ENCODE assay signal across 19 cellular contexts in genomic region chr11:85772700-85773099, GRCh38. TPM values are rescaled to one million over a fixed set of nuclear protein-coding genes. Genes with fewer than 3 reads are reported as not detected.
A peak's percentile ranks its signal among the peaks of the same experiment; 100 is the strongest.
DNase-seq lines count a peak whose midpoint lies in the region; ATAC-seq and TF ChIP-seq lines count a peak whose summit lies in the region.
"Had no signal": no experiment of that assay in that cellular context is flagged by ENCODE, and none has a peak within 500 bp of the region (broad histone marks: within the 10 kb centered on the region; RNA-seq: fewer than 3 reads in every experiment).

No MANE protein-coding gene starts in this region.

- H2BK120ac ChIP-seq in mesendoderm (ENCODE audit: low read depth, low read length) = no peak overlapping the region

- H3K4me3 Mint-ChIP-seq in activated CD8-positive, alpha-beta T cell treated with anti-CD3 and anti-CD28 coated beads for 36 hours = no peak overlapping the region
- H3K4me3 Mint-ChIP-seq: activated CD4-positive, alpha-beta memory T cell treated with anti-CD3 and anti-CD28 coated beads, Interleukin-2, amount 10 ng/mL, durations not matched to agents 7 days and 5 days; natural killer cell treated with Interleukin-12 subunit alpha and Interleukin-12 subunit beta and Interleukin-15 and Interleukin-18, amount 100 ng/mL, for 72 hours had no signal

- H3K18ac ChIP-seq in mesendoderm (ENCODE audit: low read length) = peak overlapping the region; percentile 32

- no peak overlapping the region for H4K5ac ChIP-seq in mesendoderm (ENCODE audit: low read length)

- no peak overlapping the region for H3K9ac ChIP-seq in SK-N-SH
- H3K9ac ChIP-seq in mesendoderm (ENCODE audit: low read length) = no peak overlapping the region

- H3K27ac ChIP-seq in SK-N-SH (ENCODE audit: low read depth in 2 of 2, low read length in 1 of 2) (peak overlapping the region in 1 of 2 experiments; percentile 22; a peak in 1 of 4 replicates), mesendoderm (ENCODE audit: low read depth, low read length) (no peak overlapping the region), tibial artery (peak overlapping the region; percentile 61 to 75)
- H3K27ac ChIP-seq: 22Rv1, PC-9, thoracic aorta had no signal

- H3K9me2 ChIP-seq in SK-N-SH = no peaks in the 10 kb centered on the region

- H2AK5ac ChIP-seq in mesendoderm (ENCODE audit: low read length) = no peak overlapping the region

- H3F3A ChIP-seq in SK-N-SH (replicated peaks; ENCODE audit: insufficient read depth) = no peaks in the 10 kb centered on the region

- H4K8ac ChIP-seq in mesendoderm (ENCODE audit: low read depth, low read length) = no peak overlapping the region

- no peak for DNase-seq in SK-N-SH
- peak; percentile 54 for DNase-seq in choroid plexus epithelial cell (ENCODE audit: low read depth)
- DNase-seq in mesendoderm = peak; percentile 49
- DNase-seq in tibial artery = no peak
- no peak for DNase-seq in activated CD8-positive, alpha-beta T cell treated with anti-CD3 and anti-CD28 coated beads for 36 hours
- no peak for DNase-seq in effector CD4-positive, alpha-beta T cell
- DNase-seq in SIG-M5 (lab: John Stamatoyannopoulos, UW) = no peak
- DNase-seq: activated CD4-positive, alpha-beta memory T cell treated with anti-CD3 and anti-CD28 coated beads, Interleukin-2, amount 10 ng/mL, durations not matched to agents 7 days and 5 days; amniotic stem cell; MG63; NCI-H2029 treated with DMSO at 0.1 percent for 48 hours; NCI-H526; PC-9; stimulated activated CD4-positive, alpha-beta T cell treated with anti-CD3 and anti-CD28 coated beads, Interleukin-2, amount 100 ng/mL, for 24 hours had no signal

- H3K4ac ChIP-seq in mesendoderm (ENCODE audit: low read depth, low read length) = no peak overlapping the region

- TF ChIP-seq CTCF in SK-N-SH (IDR thresholded peaks at IDR 0.05) = no peak
- no peak for TF ChIP-seq CTCF in choroid plexus epithelial cell (conservative IDR thresholded peaks at IDR 0.05; ENCODE audit: low read depth, low read length)
- no peak for TF ChIP-seq CTCF in tibial artery (IDR thresholded peaks at IDR 0.05)
- no peak for TF ChIP-seq CTCF in activated CD8-positive, alpha-beta T cell treated with anti-CD3 and anti-CD28 coated beads for 36 hours (IDR thresholded peaks at IDR 0.05)

- H2AFZ ChIP-seq in SK-N-SH (ENCODE audit: low read depth) = no peak overlapping the region
- H2AFZ ChIP-seq: PC-9 had no signal

- H3K9me3 Mint-ChIP-seq in activated CD8-positive, alpha-beta T cell treated with anti-CD3 and anti-CD28 coated beads for 36 hours = peaks cover 8% of the 10 kb centered on the region

- ATAC-seq in SK-N-SH treated with all-trans-retinoic acid at 6 μM for 48 hours = 0 out of 3 replicates have a peak, but pooled peaks have one; percentile 27
- ATAC-seq in activated CD8-positive, alpha-beta T cell treated with anti-CD3 and anti-CD28 coated beads for 36 hours = no peak
- ATAC-seq: HCT116; natural killer cell treated with Interleukin-12 subunit alpha and Interleukin-12 subunit beta and Interleukin-15 and Interleukin-18, amount 100 ng/mL, for 72 hours had no signal

- no peak overlapping the region for H2BK15ac ChIP-seq in mesendoderm (replicated peaks; ENCODE audit: low read depth)

- TF ChIP-seq EP300 in SK-N-SH (IDR thresholded peaks at IDR 0.05; ENCODE audit: borderline replicate concordance in 1 of 2, low read depth in 1 of 2, low read length in 1 of 2) = no peak

- H3K4me1 ChIP-seq in SK-N-SH (ENCODE audit: control insufficient read depth in 1 of 2, insufficient read depth in 2 of 2, low read depth in 1 of 2, low read length in 1 of 2) (no peaks in the 10 kb centered on the region), mesendoderm (ENCODE audit: control insufficient read depth, low read depth, low read length) (peaks cover 9% of the 10 kb centered on the region), tibial artery (peaks cover 0 to 58% (median 10%) of the 10 kb centered on the region in 4 donors)

- H3K4me1 Mint-ChIP-seq in activated CD8-positive, alpha-beta T cell treated with anti-CD3 and anti-CD28 coated beads for 36 hours (ENCODE audit: low read depth) = peaks cover 47% of the 10 kb centered on the region

- CTCF ChIA-PET in SK-N-SH (lab: Yijun Ruan, JAX) = interaction anchor here (1.6 kb wide), 1 partner anchor 22 kb away, joined by 5 read pairs; no protein-coding TSS in a partner anchor
- CTCF ChIA-PET in activated CD8-positive, alpha-beta T cell treated with anti-CD3 and anti-CD28 coated beads for 36 hours (lab: Charles Lee) = no interaction called here

- no peak overlapping the region for H3K27ac Mint-ChIP-seq in activated CD8-positive, alpha-beta T cell treated with anti-CD3 and anti-CD28 coated beads for 36 hours
- H3K27ac Mint-ChIP-seq: activated CD4-positive, alpha-beta memory T cell treated with anti-CD3 and anti-CD28 coated beads, Interleukin-2, amount 10 ng/mL, durations not matched to agents 7 days and 5 days had no signal

- intact Hi-C loops in tibial artery (cut with DNase I; ENCODE audit: low total_unique reads) = no loop called here
- intact Hi-C loops in activated CD8-positive, alpha-beta T cell treated with anti-CD3 and anti-CD28 coated beads for 36 hours (cut with micrococcal nuclease) = no loop called here

- H3K79me1 ChIP-seq in mesendoderm (ENCODE audit: low read length) = no peaks in the 10 kb centered on the region

- no peaks in the 10 kb centered on the region for H3K36me3 ChIP-seq in SK-N-SH (replicated peaks in 1 of 2; ENCODE audit: control insufficient read depth in 1 of 2, insufficient read depth in 2 of 2, low read length in 1 of 2)
- H3K36me3 ChIP-seq in mesendoderm (ENCODE audit: control insufficient read depth, insufficient read depth, low read length) = no peaks in the 10 kb centered on the region
- peaks cover 0 to 4% (median 0%) of the 10 kb centered on the region in 3 donors for H3K36me3 ChIP-seq in tibial artery
- H3K36me3 ChIP-seq: MG63, thoracic aorta had no signal

- H3K27me3 ChIP-seq in SK-N-SH (ENCODE audit: insufficient read depth) (no peaks in the 10 kb centered on the region), mesendoderm (ENCODE audit: insufficient read depth, low read length, poor library complexity) (no peaks in the 10 kb centered on the region), tibial artery (no peaks in the 10 kb centered on the region)
- H3K27me3 ChIP-seq: MG63 had no signal

- H3K9me3 ChIP-seq in SK-N-SH (no peaks in the 10 kb centered on the region), tibial artery (peaks cover 0 to 7% (median 0%) of the 10 kb centered on the region in 3 donors)
- H3K9me3 ChIP-seq: thoracic aorta had no signal

- H3K79me2 ChIP-seq in SK-N-SH (ENCODE audit: insufficient read depth) (no peaks in the 10 kb centered on the region), mesendoderm (ENCODE audit: control insufficient read depth, insufficient read depth, low read length) (no peaks in the 10 kb centered on the region)

- POLR2A ChIA-PET in SK-N-SH (lab: Yijun Ruan, JAX) = no interaction called here
- POLR2A ChIA-PET in activated CD8-positive, alpha-beta T cell treated with anti-CD3 and anti-CD28 coated beads for 36 hours (lab: Charles Lee) = no interaction called here

- H3K56ac ChIP-seq in mesendoderm (ENCODE audit: low read length) = peak overlapping the region; percentile 11

- H3K23ac ChIP-seq in mesendoderm (ENCODE audit: low read length) = no peak overlapping the region

- no peak overlapping the region for H2BK5ac ChIP-seq in mesendoderm (ENCODE audit: low read length)

- H4K20me1 ChIP-seq in SK-N-SH (ENCODE audit: insufficient read depth) = no peaks in the 10 kb centered on the region

- H3K36me3 Mint-ChIP-seq in activated CD8-positive, alpha-beta T cell treated with anti-CD3 and anti-CD28 coated beads for 36 hours (ENCODE audit: low read depth) = peaks cover 13% of the 10 kb centered on the region

- no peaks in the 10 kb centered on the region for H3K27me3 Mint-ChIP-seq in activated CD8-positive, alpha-beta T cell treated with anti-CD3 and anti-CD28 coated beads for 36 hours
- H3K27me3 Mint-ChIP-seq: activated CD4-positive, alpha-beta memory T cell treated with anti-CD3 and anti-CD28 coated beads, Interleukin-2, amount 10 ng/mL, durations not matched to agents 7 days and 5 days; natural killer cell treated with Interleukin-12 subunit alpha and Interleukin-12 subunit beta and Interleukin-15 and Interleukin-18, amount 100 ng/mL, for 72 hours had no signal

- no peak for TF ChIP-seq RAD21 in SK-N-SH (IDR thresholded peaks at IDR 0.05; ENCODE audit: low read length)

- H3K4me2 ChIP-seq in SK-N-SH = no peak overlapping the region
- H3K4me2 ChIP-seq in mesendoderm (ENCODE audit: low read length) = no peak overlapping the region
- H3K4me2 ChIP-seq: PC-9 had no signal

- no peak overlapping the region for H3K4me3 ChIP-seq in SK-N-SH (ENCODE audit: low read depth in 2 of 2, low read length in 1 of 2)
- no peak overlapping the region for H3K4me3 ChIP-seq in choroid plexus epithelial cell (ENCODE audit: low read depth, low read length)
- H3K4me3 ChIP-seq in mesendoderm (ENCODE audit: low read length) = no peak overlapping the region
- no peak overlapping the region for H3K4me3 ChIP-seq in tibial artery
- H3K4me3 ChIP-seq: MG63, PC-9, thoracic aorta had no signal

TF ChIP-seq in SK-N-SH treated with all-trans-retinoic acid at 6 μM for 48 hours, 23 proteins besides CTCF, POLR2A, EP300 and RAD21 (continues in another document):
- no peak for TF ChIP-seq ISL1 (CRISPR knock-in tag; IDR thresholded peaks at IDR 0.05)
- no peak for TF ChIP-seq SNAI2 (CRISPR knock-in tag; IDR thresholded peaks at IDR 0.05)
- TF ChIP-seq ZFP3 (CRISPR knock-in tag; IDR thresholded peaks at IDR 0.05) = no peak

TF ChIP-seq in SK-N-SH, 30 proteins besides CTCF, POLR2A, EP300 and RAD21:
- TF ChIP-seq RXRA (IDR thresholded peaks at IDR 0.05; ENCODE audit: borderline replicate concordance, low read depth) = no peak
- TF ChIP-seq SMC3 (IDR thresholded peaks at IDR 0.05; ENCODE audit: low read depth, low read length) = no peak
- TF ChIP-seq FOXM1 (IDR thresholded peaks at IDR 0.05; ENCODE audit: low read depth) = no peak
- TF ChIP-seq USF2 (IDR thresholded peaks at IDR 0.05; ENCODE audit: borderline replicate concordance, low read depth, low read length) = no peak

RNA-seq across cellular contexts. Expression of gene SYTL2, which starts 38.2 kb away (rescaled TPM):
- 36.0 and 72.8 TPM in 2 replicates for polyA plus RNA-seq in SK-N-SH (2012; rRNA removed)
- 43.2 and 56.2 TPM in 2 replicates for polyA plus RNA-seq in SK-N-SH (2012; cell fraction: cytosol; rRNA removed)
- 146 and 213 TPM in 2 replicates for polyA plus RNA-seq in SK-N-SH (2012; cell fraction: nucleus; rRNA removed)
- 4.9 TPM for polyA plus RNA-seq in mesendoderm (2013, experiment 1 of 2)
- polyA plus RNA-seq in mesendoderm (2013, experiment 2 of 2) = 5.4 TPM
- 10 to 100 TPM in 1 of 2 experiments, 1 to 10 TPM in 1; 9.5 to 11.2 TPM for total RNA-seq in activated CD8-positive, alpha-beta T cell treated with anti-CD3 and anti-CD28 coated beads for 36 hours

Comparison
In these comparisons a context has a peak if more than half of its experiments do, and no peak if none do; other contexts are left out.
1. DNase-seq: peak in choroid plexus epithelial cell (single experiment) and mesendoderm (single experiment); none in SK-N-SH (single experiment), tibial artery (0 of 2), activated CD8-positive, alpha-beta T cell treated with anti-CD3 and anti-CD28 coated beads for 36 hours (single experiment), effector CD4-positive, alpha-beta T cell (single experiment) and SIG-M5 (single experiment).